18 cellular contexts compared by ENCODE assay signal in the genomic region with DNA sequence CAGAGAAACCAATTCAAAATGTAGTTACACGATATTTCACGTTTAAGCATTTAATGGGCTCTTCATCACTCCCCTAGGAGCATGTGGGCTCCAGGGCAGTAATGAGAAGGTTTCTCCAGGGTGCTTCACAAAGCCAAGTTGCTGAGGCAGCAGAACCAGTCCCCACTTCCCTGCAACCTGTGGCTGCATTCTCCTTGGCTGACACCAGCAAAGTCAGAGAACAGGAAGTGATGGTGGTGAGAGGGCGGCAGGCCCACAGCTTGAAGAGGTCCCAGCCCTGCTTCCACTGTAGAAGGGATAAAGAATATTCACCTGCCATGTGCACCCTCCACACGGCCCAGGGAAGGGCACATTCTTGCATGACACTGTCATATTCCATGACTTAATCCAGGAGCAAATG.
DNase-seq lines count a peak whose midpoint lies in the region; ATAC-seq and TF ChIP-seq lines count a peak whose summit lies in the region.
"Had no signal": no experiment of that assay in that cellular context is flagged by ENCODE, and none has a peak within 500 bp of the region (broad histone marks: within the 10 kb centered on the region; RNA-seq: fewer than 3 reads in every experiment).

No MANE protein-coding gene starts in this region.

- no peaks in the 10 kb centered on the region for H3K9me2 ChIP-seq in OCI-LY7 (ENCODE audit: insufficient read depth, low read length)

- ATAC-seq in HG03108 (IDR thresholded peaks at IDR 0.05; ENCODE audit: unreplicated experiment): no peak
- ATAC-seq: CD8-positive, alpha-beta T cell; GM23338; HCT116 had no signal

- POLR2A ChIA-PET in OCI-LY7 (lab: Charles Lee): no interaction called here

- BruUV-seq in OCI-LY7 (replicated peaks; lab: Mats Ljungman, UMichigan): no TSS peak

- H3K9ac ChIP-seq in BLaER1: no peak overlapping the region
- H3K9ac ChIP-seq in BLaER1 treated with 17β-estradiol and CSF1 and Interleukin-3, amounts not matched to agents 10 nM and 100 nM: no peak overlapping the region

- H4K20me1 ChIP-seq in BLaER1 (no peaks in the 10 kb centered on the region), OCI-LY7 (ENCODE audit: insufficient read depth, low read length) (no peaks in the 10 kb centered on the region)
- H4K20me1 ChIP-seq in BLaER1 treated with 17β-estradiol and CSF1 and Interleukin-3, amounts not matched to agents 10 nM and 100 nM: no peaks in the 10 kb centered on the region

- intact Hi-C loops in OCI-LY7 (cut with micrococcal nuclease; ENCODE audit: unreplicated experiment): no loop called here
- intact Hi-C loops in vagina (cut with DNase I): no loop called here

- TF ChIP-seq CTCF in OCI-LY7 (conservative IDR thresholded peaks at IDR 0.05; ENCODE audit: low read length): no peak
- TF ChIP-seq CTCF in vagina (IDR thresholded peaks at IDR 0.05): no peak

- H3K4me1 ChIP-seq in BLaER1 (peaks cover 48% of the 10 kb centered on the region), OCI-LY7 (ENCODE audit: insufficient read depth, low read length, poor library complexity, severe bottlenecking) (peaks cover 52% of the 10 kb centered on the region), vagina (no peaks in the 10 kb centered on the region)
- peaks cover 11 to 48% (median 36%) of the 10 kb centered on the region in 10 experiments for H3K4me1 ChIP-seq in BLaER1 treated with 17β-estradiol and CSF1 and Interleukin-3, amounts not matched to agents 10 nM and 100 nM

- H3K36me3 ChIP-seq in BLaER1 (no peaks in the 10 kb centered on the region), OCI-LY7 (ENCODE audit: insufficient read depth, low read length) (no peaks in the 10 kb centered on the region), vagina (no peaks in the 10 kb centered on the region)
- no peaks in the 10 kb centered on the region for H3K36me3 ChIP-seq in BLaER1 treated with 17β-estradiol and CSF1 and Interleukin-3, amounts not matched to agents 10 nM and 100 nM

- H3K4me2 ChIP-seq in BLaER1 (peak overlapping the region; percentile 60), OCI-LY7 (ENCODE audit: low read length) (peak overlapping the region; percentile 46)
- H3K4me2 ChIP-seq in BLaER1 treated with 17β-estradiol and CSF1 and Interleukin-3, amounts not matched to agents 10 nM and 100 nM: peak overlapping the region; percentile 18 to 76 (median 61); a peak in 21 of 22 replicates
- H3K4me2 ChIP-seq: GM23338 had no signal

- H3K4me3 ChIP-seq in BLaER1 (no peak overlapping the region), OCI-LY7 (ENCODE audit: low read depth, low read length, poor library complexity, severe bottlenecking) (no peak overlapping the region), vagina (no peak overlapping the region)
- no peak overlapping the region for H3K4me3 ChIP-seq in BLaER1 treated with 17β-estradiol and CSF1 and Interleukin-3, amounts not matched to agents 10 nM and 100 nM
- no peak overlapping the region for H3K4me3 ChIP-seq in Jurkat, Clone E6-1 (ENCODE audit: low read length)
- H3K4me3 ChIP-seq: GM23338 had no signal

- H3K27me3 ChIP-seq in BLaER1 (no peaks in the 10 kb centered on the region), vagina (no peaks in the 10 kb centered on the region)
- H3K27me3 ChIP-seq in BLaER1 treated with 17β-estradiol and CSF1 and Interleukin-3, amounts not matched to agents 10 nM and 100 nM: no peaks in the 10 kb centered on the region

- TF ChIP-seq POLR2A in vagina (IDR thresholded peaks at IDR 0.05): no peak

- peak; percentile 1 for DNase-seq in Jurkat, Clone E6-1 (ENCODE audit: low read depth, low spot score)
- DNase-seq in OCI-LY7 (ENCODE audit: low spot score): peak; percentile 63
- DNase-seq in vagina (ENCODE audit: extremely low spot score in 2 of 2): no peak
- DNase-seq in AG08395 (ENCODE audit: low spot score): no peak
- no peak for DNase-seq in LoVo (ENCODE audit: low spot score)
- DNase-seq: ACHN; AML-193; Calu3; CD8-positive, alpha-beta T cell; GDM1; H7; HFFc6; KG1 had no signal

- no peaks in the 10 kb centered on the region for H3K79me2 ChIP-seq in OCI-LY7 (ENCODE audit: insufficient read depth, low read depth, low read length)

- no peak overlapping the region for H3K27ac ChIP-seq in BLaER1
- H3K27ac ChIP-seq in BLaER1 treated with 17β-estradiol and CSF1 and Interleukin-3, amounts not matched to agents 10 nM and 100 nM: no peak overlapping the region
- peak overlapping the region; percentile 21 for H3K27ac ChIP-seq in OCI-LY7 (ENCODE audit: low read depth, low read length, poor library complexity, severe bottlenecking)
- no peak overlapping the region for H3K27ac ChIP-seq in vagina

- CTCF ChIA-PET in OCI-LY7 (lab: Charles Lee; ENCODE audit: unreplicated experiment): no interaction called here

- no peaks in the 10 kb centered on the region for H3K9me3 ChIP-seq in BLaER1
- H3K9me3 ChIP-seq in BLaER1 treated with 17β-estradiol and CSF1 and Interleukin-3, amounts not matched to agents 10 nM and 100 nM (replicated peaks in 1 of 11): no peaks in the 10 kb centered on the region; a peak in 1 of 22 replicates
- H3K9me3 ChIP-seq in OCI-LY7 (ENCODE audit: low read length): no peaks in the 10 kb centered on the region
- no peaks in the 10 kb centered on the region for H3K9me3 ChIP-seq in vagina

- H2AFZ ChIP-seq in OCI-LY7 (ENCODE audit: low read length): peak overlapping the region; percentile 70; the same call in 1 of the 2 replicates
- H2AFZ ChIP-seq: GM23338 had no signal

Comparison
In these comparisons a context has a peak if more than half of its experiments do, and no peak if none do; other contexts are left out.
1. DNase-seq: peak in Jurkat, Clone E6-1 (single experiment) and OCI-LY7 (single experiment); none in vagina (0 of 2), AG08395 (single experiment) and LoVo (single experiment).
2. Peak in every context shown above with its lines, with median percentiles within 50 percentile points of each other: H3K4me2 ChIP-seq.